ENCODE assay signal across 21 cellular contexts in the genomic region with DNA sequence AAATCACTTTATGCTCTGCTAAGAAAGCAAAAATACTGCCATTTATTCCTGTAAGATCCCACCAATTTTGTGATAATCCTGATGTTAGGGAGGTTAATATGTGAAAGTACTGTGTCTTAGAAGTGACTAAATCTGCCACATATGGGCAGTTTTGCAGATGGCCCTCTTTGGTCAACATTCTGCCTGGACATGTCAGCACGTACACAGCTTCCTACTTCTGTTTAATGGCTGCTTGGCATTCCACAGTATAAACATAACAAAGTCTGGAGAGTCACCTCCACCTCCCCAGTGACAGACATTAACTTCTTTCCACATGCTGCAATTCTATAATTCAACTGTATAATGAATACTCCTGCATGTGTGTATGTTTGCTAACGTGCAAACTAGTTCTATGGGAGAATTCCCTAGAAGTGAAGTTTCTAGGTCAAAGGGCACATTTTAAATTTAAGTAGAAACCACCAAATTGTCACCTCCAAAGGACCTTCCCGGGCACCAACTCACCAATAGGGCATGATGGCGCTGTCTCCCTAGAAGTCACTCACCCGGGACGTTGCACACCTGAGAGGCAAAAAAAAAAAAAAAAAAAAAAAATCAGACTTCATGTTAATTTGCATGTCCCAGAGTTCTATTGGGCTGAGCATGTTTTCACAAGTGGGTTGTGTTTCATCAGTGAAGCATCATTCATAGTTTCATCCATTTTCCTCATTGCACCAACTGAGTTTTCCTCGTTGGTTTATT. TPM values are rescaled to one million over a fixed set of nuclear protein-coding genes. Genes with fewer than 3 reads are reported as not detected.
DNase-seq lines count a peak whose midpoint lies in the region; ATAC-seq, FAIRE-seq and TF ChIP-seq lines count a peak whose summit lies in the region.
"Had no signal": no experiment of that assay in that cellular context is flagged by ENCODE, and none has a peak within 500 bp of the region (broad histone marks: within the 10 kb centered on the region; RNA-seq: fewer than 3 reads in every experiment).

No MANE protein-coding gene starts in this region.

- no peak overlapping the region for H3K4me3 ChIP-seq in Loucy (ENCODE audit: low read length, poor library complexity, severe bottlenecking)
- H3K4me3 ChIP-seq in epithelial cell of esophagus (ENCODE audit: low read length) = no peak overlapping the region
- no peak overlapping the region for H3K4me3 ChIP-seq in smooth muscle cell
- H3K4me3 ChIP-seq in kidney (ENCODE audit: low read length in 2 of 2) = no peak overlapping the region
- H3K4me3 ChIP-seq: BLaER1, MG63, transverse colon had no signal

- H3K27me3 ChIP-seq in Loucy (ENCODE audit: insufficient read depth, low read length, poor library complexity, severe bottlenecking) (no peaks in the 10 kb centered on the region), smooth muscle cell (ENCODE audit: low read depth) (no peaks in the 10 kb centered on the region)
- H3K27me3 ChIP-seq: BLaER1, MG63, transverse colon had no signal

- intact Hi-C loops in kidney (cut with DNase I) = no loop called here

- TF ChIP-seq CTCF in Loucy (conservative IDR thresholded peaks at IDR 0.05; ENCODE audit: low read length) = 0 out of 2 replicates have a peak, but pooled peaks have one; percentile 9
- no peak for TF ChIP-seq CTCF in epithelial cell of esophagus (IDR thresholded peaks at IDR 0.05; ENCODE audit: insufficient read depth, low read depth, low read length, missing control alignments)
- no peak for TF ChIP-seq CTCF in smooth muscle cell (IDR thresholded peaks at IDR 0.05; ENCODE audit: borderline replicate concordance, insufficient read depth, poor library complexity, severe bottlenecking)
- no peak for TF ChIP-seq CTCF in kidney (IDR thresholded peaks at IDR 0.05; ENCODE audit: borderline replicate concordance, extremely low read depth, insufficient read depth)

- no peak overlapping the region for H2AFZ ChIP-seq in Loucy (ENCODE audit: low read length)
- no peak overlapping the region for H2AFZ ChIP-seq in smooth muscle cell (ENCODE audit: low read depth)

- H4K20me1 ChIP-seq in Loucy (ENCODE audit: insufficient read depth, low read length, poor library complexity, severe bottlenecking) (no peaks in the 10 kb centered on the region), smooth muscle cell (ENCODE audit: low read depth) (no peaks in the 10 kb centered on the region)

- H3K27ac ChIP-seq in smooth muscle cell (ENCODE audit: low read depth) (no peak overlapping the region), kidney (ENCODE audit: low read depth in 2 of 2, low read length in 2 of 2) (no peak overlapping the region)
- H3K27ac ChIP-seq: BLaER1, transverse colon had no signal

- no peaks in the 10 kb centered on the region for H3K9me2 ChIP-seq in Loucy (replicated peaks; ENCODE audit: low read depth, low read length)

- H3K4me1 ChIP-seq in Loucy (ENCODE audit: insufficient read depth, low read length, poor library complexity, severe bottlenecking) (no peaks in the 10 kb centered on the region), smooth muscle cell (ENCODE audit: low read depth) (no peaks in the 10 kb centered on the region), kidney (ENCODE audit: control insufficient read depth in 1 of 2, insufficient read depth in 1 of 2, low read depth in 1 of 2, low read length in 2 of 2) (no peaks in the 10 kb centered on the region)
- H3K4me1 ChIP-seq: transverse colon had no signal

- DNase-seq in stimulated activated naive CD4-positive, alpha-beta T cell treated with Interleukin-2 at 50 U/mL for 16 hours (lab: John Stamatoyannopoulos, UW) = peak; percentile 5
- DNase-seq in stimulated activated naive CD4-positive, alpha-beta T cell (lab: John Stamatoyannopoulos, UW) = no peak
- DNase-seq in epithelial cell of esophagus (ENCODE audit: low read depth) = peak; percentile 38
- no peak for DNase-seq in smooth muscle cell (lab: John Stamatoyannopoulos, UW; ENCODE audit: unreplicated experiment)
- no peak for DNase-seq in kidney
- DNase-seq: activated CD4-positive, alpha-beta T cell treated with anti-CD3 and anti-CD28 coated beads for 1 hour; activated effector memory CD4-positive, alpha-beta T cell treated with Interleukin-2 at 50 U/mL for 16 hours; Caco-2; DMS53; MG63; naive B cell; NCI-H1105 treated with DMSO at 0.1 percent for 48 hours; NCI-H187 treated with DMSO at 0.1 percent for 48 hours; NCI-H510A treated with DMSO at 0.1 percent for 48 hours; right cardiac atrium; transverse colon had no signal

- no peaks in the 10 kb centered on the region for H3K79me2 ChIP-seq in Loucy (ENCODE audit: insufficient read depth, low read length)
- no peaks in the 10 kb centered on the region for H3K79me2 ChIP-seq in smooth muscle cell (ENCODE audit: low read depth)

- H3F3A ChIP-seq in Loucy (ENCODE audit: low read depth) (no peaks in the 10 kb centered on the region), smooth muscle cell (ENCODE audit: low read depth) (no peaks in the 10 kb centered on the region)

- ATAC-seq in HG03439 (IDR thresholded peaks at IDR 0.05; ENCODE audit: unreplicated experiment) = no peak
- ATAC-seq in GM19351 (IDR thresholded peaks at IDR 0.05; ENCODE audit: unreplicated experiment) = no peak

- 83% methylated on average over 7 of the region's 7 CpGs for WGBS in smooth muscle cell (ENCODE audit: low lambda C conversion rate)

- H3K36me3 ChIP-seq in Loucy (ENCODE audit: insufficient read depth, low read length) = peaks cover 6% of the 10 kb centered on the region; the same call in 1 of the 2 replicates
- no peaks in the 10 kb centered on the region for H3K36me3 ChIP-seq in smooth muscle cell (ENCODE audit: low read depth)
- H3K36me3 ChIP-seq in kidney (ENCODE audit: control insufficient read depth in 1 of 2, insufficient read depth in 2 of 2, low read length in 2 of 2) = no peaks in the 10 kb centered on the region
- H3K36me3 ChIP-seq: MG63, transverse colon had no signal

- H3K9me3 ChIP-seq in Loucy (ENCODE audit: insufficient read depth, low read depth, low read length) (no peaks in the 10 kb centered on the region), smooth muscle cell (replicated peaks; ENCODE audit: low read depth) (no peaks in the 10 kb centered on the region), kidney (ENCODE audit: control insufficient read depth in 1 of 2, low read length in 2 of 2) (no peaks in the 10 kb centered on the region)
- H3K9me3 ChIP-seq: BLaER1, Caco-2, MG63, transverse colon had no signal

- H3K4me2 ChIP-seq in Loucy (ENCODE audit: low read depth, low read length, poor library complexity, severe bottlenecking) (no peak overlapping the region), smooth muscle cell (peak overlapping the region; percentile 0)

- H3K9ac ChIP-seq in Loucy (ENCODE audit: low read depth, low read length, poor library complexity, severe bottlenecking) = no peak overlapping the region
- H3K9ac ChIP-seq in smooth muscle cell (ENCODE audit: low read depth) = no peak overlapping the region
- no peak overlapping the region for H3K9ac ChIP-seq in kidney (ENCODE audit: low read length in 2 of 2)
- H3K9ac ChIP-seq: BLaER1 had no signal

- no peak for FAIRE-seq in kidney (lab: Jason Lieb, UNC)
- FAIRE-seq: G401.6 had no signal

RNA-seq across cellular contexts. Expression of a gene that starts 38.9 kb away (rescaled TPM):
- 10.8 and 13.0 TPM in 2 replicates for total RNA-seq in smooth muscle cell
- polyA plus RNA-seq in smooth muscle cell = 7.9 and 10.3 TPM in 2 replicates
- total RNA-seq in kidney = 2.4 TPM
- 0.04 TPM for polyA plus RNA-seq in kidney (ENCODE audit: insufficient read depth, low read depth, low replicate concordance)

Comparison
In these comparisons a context has a peak if more than half of its experiments do, and no peak if none do; other contexts are left out.
1. DNase-seq: peak in stimulated activated naive CD4-positive, alpha-beta T cell treated with Interleukin-2 at 50 U/mL for 16 hours (single experiment) and epithelial cell of esophagus (single experiment); none in stimulated activated naive CD4-positive, alpha-beta T cell (0 of 6), smooth muscle cell (single experiment) and kidney (single experiment).